In the genomic region with DNA sequence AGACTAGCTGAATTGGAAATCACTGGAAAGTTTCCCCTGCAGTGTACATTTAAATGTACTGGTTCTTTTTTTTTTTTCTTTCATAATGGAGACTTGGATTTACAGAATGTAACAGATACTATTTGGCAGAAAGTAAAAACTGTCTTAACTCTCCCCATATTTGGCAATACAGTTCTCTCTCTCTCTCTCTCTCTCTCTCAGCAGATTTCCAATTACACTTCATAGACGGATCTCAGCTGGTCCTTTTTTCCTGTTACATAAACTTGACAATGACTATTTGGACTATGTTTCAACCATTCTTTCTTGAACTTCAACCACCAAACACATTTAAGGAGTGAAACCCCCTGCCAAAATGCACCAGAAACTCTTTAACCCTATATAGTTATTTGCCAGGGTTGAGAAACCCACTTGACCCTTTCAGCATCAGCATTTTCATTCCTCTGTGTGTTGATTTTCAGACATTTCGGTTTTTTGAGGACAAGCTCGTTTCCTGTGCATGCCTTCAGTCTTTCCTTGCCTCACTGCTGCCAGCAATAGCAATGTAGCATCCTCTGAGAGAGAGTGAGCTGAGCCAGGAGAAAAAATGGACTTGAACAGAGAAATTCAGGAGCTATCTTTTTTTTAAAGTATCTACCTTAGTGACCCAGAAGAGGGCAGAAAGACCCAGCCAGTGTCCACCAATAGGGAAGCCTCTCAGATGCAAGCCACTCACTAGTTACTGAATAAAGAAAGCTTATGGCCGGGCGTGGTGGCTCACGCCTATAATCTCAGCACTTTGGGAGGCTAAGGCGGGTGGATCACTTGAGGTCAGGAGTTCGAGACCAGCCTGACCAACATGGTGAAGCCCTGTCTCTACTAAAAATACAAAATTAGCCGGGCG, we compare ENCODE assay signal across 17 cellular contexts. TPM values are rescaled to one million over a fixed set of nuclear protein-coding genes. Genes with fewer than 3 reads are reported as not detected.
DNase-seq lines count a peak whose midpoint lies in the region; ATAC-seq and TF ChIP-seq lines count a peak whose summit lies in the region.
"Had no signal": no experiment of that assay in that cellular context is flagged by ENCODE, and none has a peak within 500 bp of the region (broad histone marks: within the 10 kb centered on the region; RNA-seq: fewer than 3 reads in every experiment).

No MANE protein-coding gene starts in this region.

- H3K9me3 ChIP-seq in IMR-90 (ENCODE audit: control insufficient read depth, insufficient read depth, low read length), result no peaks in the 10 kb centered on the region
- H3K9me3 ChIP-seq: body of pancreas, tibial nerve had no signal

- no peak overlapping the region for H3K4me3 ChIP-seq in IMR-90 (ENCODE audit: insufficient read depth, low read depth, low read length)
- H3K4me3 ChIP-seq: body of pancreas, tibial nerve had no signal

- peaks cover 3% of the 10 kb centered on the region for H3K27me3 ChIP-seq in IMR-90 (ENCODE audit: control insufficient read depth, insufficient read depth, low read length)
- H3K27me3 ChIP-seq: body of pancreas, tibial nerve had no signal

- no peak overlapping the region for H2AFZ ChIP-seq in IMR-90 (replicated peaks; ENCODE audit: low read length, poor library complexity)

- WGBS in IMR-90 (ENCODE audit: extremely low coverage in 2 of 2, insufficient read length in 1 of 2), 2 experiments, result no CpG with 5 or more reads among the region's 10 CpGs

- H2BK120ac ChIP-seq in IMR-90 (ENCODE audit: low read depth, low read length), result 0 out of 2 replicates have a peak overlapping the region, but pooled peaks have one; percentile 13

- H4K91ac ChIP-seq in IMR-90 (ENCODE audit: insufficient read depth, low read depth, low read length), result no peak overlapping the region

- dilution Hi-C loops in IMR-90 (cut with HindIII; ENCODE audit: low sequenced_read_pairs, unreplicated experiment), result no loop called here

- no peaks in the 10 kb centered on the region for H4K20me1 ChIP-seq in IMR-90 (ENCODE audit: insufficient read depth, low read length)

- no peak overlapping the region for H2AK5ac ChIP-seq in IMR-90 (ENCODE audit: low read depth, low read length)

- H3K23ac ChIP-seq in IMR-90 (ENCODE audit: low read depth, low read length), result no peak overlapping the region

- no peak overlapping the region for H3K4ac ChIP-seq in IMR-90 (ENCODE audit: low read depth, low read length)

- TF ChIP-seq CTCF in IMR-90 (conservative IDR thresholded peaks at IDR 0.05; ENCODE audit: low read depth, low read length), result no peak

- H3K9me1 ChIP-seq in IMR-90 (ENCODE audit: insufficient read depth, low read length), result no peaks in the 10 kb centered on the region

- no peak overlapping the region for H3K9ac ChIP-seq in IMR-90 (ENCODE audit: low read depth, low read length)

- CTCF ChIA-PET in IMR-90 (lab: Yijun Ruan, JAX), result interaction anchor here (0.6 to 1.1 kb wide), 3 partner anchors 91 to 168 kb away, joined by 3 to 4 read pairs (median 3); no protein-coding TSS in a partner anchor

- H2BK5ac ChIP-seq in IMR-90 (ENCODE audit: low read depth, low read length, poor library complexity, severe bottlenecking), result no peak overlapping the region

- H3K27ac ChIP-seq in IMR-90 (ENCODE audit: insufficient read depth, low read length), result peak overlapping the region; percentile 69; the same call in 1 of the 2 replicates
- H3K27ac ChIP-seq: body of pancreas, tibial nerve had no signal

- H3K4me1 ChIP-seq in IMR-90 (ENCODE audit: control insufficient read depth, insufficient read depth, low read length), result no peaks in the 10 kb centered on the region; the same call in 1 of the 2 replicates
- H3K4me1 ChIP-seq: body of pancreas, tibial nerve had no signal

- DNase-seq in IMR-90, result peak; percentile 16
- DNase-seq in fibroblast of the conjunctiva (ENCODE audit: low read depth), result peak; percentile 18
- DNase-seq in myocyte (ENCODE audit: low read depth), result peak; percentile 19
- no peak for DNase-seq in cortex of kidney (lab: John Stamatoyannopoulos, UW)
- no peak for DNase-seq in NOMO-1 treated with dmso at 0.1 percent for 144 hours (lab: John Stamatoyannopoulos, UW; ENCODE audit: unreplicated experiment)
- DNase-seq in T-helper 9 cell, result no peak
- DNase-seq: activated B cell treated with CpG ODN at 0.5 μM for 24 hours; activated CD8-positive, alpha-beta memory T cell treated with anti-CD3 and anti-CD28 coated beads, Interleukin-2, amount 10 ng/mL, durations not matched to agents 7 days and 5 days; activated naive CD4-positive, alpha-beta T cell; body of pancreas; NCI-H1048; nephron progenitor cell; stimulated activated CD4-positive, alpha-beta T cell treated with anti-CD3 and anti-CD28 coated beads, Interleukin-2, amount 100 ng/mL, for 48 hours had no signal

- POLR2A ChIA-PET in IMR-90 (lab: Charles Lee; ENCODE audit: unreplicated experiment), result no interaction called here

- in situ Hi-C loops in IMR-90 (cut with MboI; ENCODE audit: low sequenced_read_pairs), result no loop called here

- no peak for TF ChIP-seq POLR2A in IMR-90 (IDR thresholded peaks at IDR 0.05; ENCODE audit: low read depth, low read length)

- no peak overlapping the region for H2AK9ac ChIP-seq in IMR-90 (replicated peaks; ENCODE audit: low read depth, low read length, poor library complexity)

- H3K79me1 ChIP-seq in IMR-90 (ENCODE audit: low read depth in 1 of 2, low read length in 2 of 2), result no peaks in the 10 kb centered on the region

- ATAC-seq in IMR-90 (ENCODE audit: low read depth), result peak; percentile 46
- 0 out of 3 replicates have a peak, but pooled peaks have one; percentile 36 for ATAC-seq in SK-N-SH treated with all-trans-retinoic acid at 6 μM for 48 hours
- ATAC-seq in HG03342 (IDR thresholded peaks at IDR 0.05; ENCODE audit: unreplicated experiment), result no peak
- ATAC-seq: activated CD8-positive, alpha-beta memory T cell treated with anti-CD3 and anti-CD28 coated beads, Interleukin-2, amount 10 ng/mL, durations not matched to agents 7 days and 5 days; body of pancreas had no signal

- H4K5ac ChIP-seq in IMR-90 (ENCODE audit: low read depth, low read length), result peak overlapping the region; percentile 15; the same call in 1 of the 2 replicates

- TF ChIP-seq RAD21 in IMR-90 (IDR thresholded peaks at IDR 0.05; ENCODE audit: low read length), result no peak

- intact Hi-C loops in IMR-90 (cut with micrococcal nuclease), result no loop called here

- no peak overlapping the region for H2BK15ac ChIP-seq in IMR-90 (ENCODE audit: low read depth, low read length)

- no peaks in the 10 kb centered on the region for H3K36me3 ChIP-seq in IMR-90 (ENCODE audit: control insufficient read depth, insufficient read depth, low read length)
- H3K36me3 ChIP-seq: tibial nerve had no signal

- H2BK20ac ChIP-seq in IMR-90 (ENCODE audit: low read depth, low read length), result no peak overlapping the region

- no peak overlapping the region for H3K14ac ChIP-seq in IMR-90 (replicated peaks; ENCODE audit: low read depth, low read length)

- H3K4me2 ChIP-seq in IMR-90 (ENCODE audit: low read depth, low read length), result no peak overlapping the region

- H4K8ac ChIP-seq in IMR-90 (ENCODE audit: low read depth in 2 of 2, low read length in 2 of 2), result no peak overlapping the region

- H3K18ac ChIP-seq in IMR-90 (ENCODE audit: low read depth, low read length), result no peak overlapping the region; the same call in 1 of the 2 replicates

- BruUV-seq in IMR-90 (replicated peaks; lab: Mats Ljungman, UMichigan), result no TSS peak

- H3K56ac ChIP-seq in IMR-90 (ENCODE audit: extremely low read depth, insufficient read depth, low read length), result no peak overlapping the region

TF ChIP-seq in IMR-90, 13 proteins besides CTCF, POLR2A, EP300 and RAD21 (continues in another document):
- TF ChIP-seq RCOR1 (IDR thresholded peaks at IDR 0.05; ENCODE audit: insufficient replicate concordance, low read length) (no peak), RFX5 (IDR thresholded peaks at IDR 0.05; ENCODE audit: low read depth, low read length) (no peak), CHD1 (IDR thresholded peaks at IDR 0.05; ENCODE audit: low read depth, low read length) (no peak)
- TF ChIP-seq, protein P1, sequence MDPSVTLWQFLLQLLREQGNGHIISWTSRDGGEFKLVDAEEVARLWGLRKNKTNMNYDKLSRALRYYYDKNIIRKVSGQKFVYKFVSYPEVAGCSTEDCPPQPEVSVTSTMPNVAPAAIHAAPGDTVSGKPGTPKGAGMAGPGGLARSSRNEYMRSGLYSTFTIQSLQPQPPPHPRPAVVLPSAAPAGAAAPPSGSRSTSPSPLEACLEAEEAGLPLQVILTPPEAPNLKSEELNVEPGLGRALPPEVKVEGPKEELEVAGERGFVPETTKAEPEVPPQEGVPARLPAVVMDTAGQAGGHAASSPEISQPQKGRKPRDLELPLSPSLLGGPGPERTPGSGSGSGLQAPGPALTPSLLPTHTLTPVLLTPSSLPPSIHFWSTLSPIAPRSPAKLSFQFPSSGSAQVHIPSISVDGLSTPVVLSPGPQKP (IDR thresholded peaks at IDR 0.05; ENCODE audit: borderline replicate concordance, low read depth, low read length), result no peak

TF ChIP-seq in SK-N-SH treated with all-trans-retinoic acid at 6 μM for 48 hours, 23 proteins besides CTCF, POLR2A, EP300 and RAD21:
- TF ChIP-seq ZC3H10 (CRISPR knock-in tag; IDR thresholded peaks at IDR 0.05) (no peak), BACH2 (CRISPR knock-in tag; IDR thresholded peaks at IDR 0.05; ENCODE audit: borderline replicate concordance) (no peak)

RNA-seq across cellular contexts. Expression of a gene that starts 26.0 kb away (rescaled TPM):
- total RNA-seq in IMR-90 (2012; rRNA removed) (under 0.01 TPM in 1 of 2 replicates, not detected in the other), myocyte (0.21 TPM in 1 of 2 replicates, not detected in the other)
- 0.03 TPM in 1 of 2 replicates, not detected in the other for polyA plus RNA-seq in IMR-90 (2012; rRNA removed)
- 0.02 TPM in 1 of 2 replicates, not detected in the other for polyA plus RNA-seq in IMR-90 (2012; cell fraction: cytosol; rRNA removed)
- polyA plus RNA-seq in IMR-90 (2012; cell fraction: nucleus; rRNA removed; ENCODE audit: low replicate concordance), result 0.15 TPM in 1 of 2 replicates, not detected in the other
- 0.06 TPM for polyA plus RNA-seq in myocyte (2012)
- total RNA-seq: activated B cell treated with CpG ODN at 0.5 μM for 24 hours; activated CD8-positive, alpha-beta memory T cell treated with anti-CD3 and anti-CD28 coated beads, Interleukin-2, amount 10 ng/mL, durations not matched to agents 7 days and 5 days; G401 had no signal

Comparison
In these comparisons a context has a peak if more than half of its experiments do, and no peak if none do; other contexts are left out.
1. DNase-seq: peak in IMR-90 (single experiment), fibroblast of the conjunctiva (single experiment) and myocyte (single experiment); none in cortex of kidney (single experiment), NOMO-1 treated with dmso at 0.1 percent for 144 hours (single experiment) and T-helper 9 cell (single experiment).